In the genomic region with DNA sequence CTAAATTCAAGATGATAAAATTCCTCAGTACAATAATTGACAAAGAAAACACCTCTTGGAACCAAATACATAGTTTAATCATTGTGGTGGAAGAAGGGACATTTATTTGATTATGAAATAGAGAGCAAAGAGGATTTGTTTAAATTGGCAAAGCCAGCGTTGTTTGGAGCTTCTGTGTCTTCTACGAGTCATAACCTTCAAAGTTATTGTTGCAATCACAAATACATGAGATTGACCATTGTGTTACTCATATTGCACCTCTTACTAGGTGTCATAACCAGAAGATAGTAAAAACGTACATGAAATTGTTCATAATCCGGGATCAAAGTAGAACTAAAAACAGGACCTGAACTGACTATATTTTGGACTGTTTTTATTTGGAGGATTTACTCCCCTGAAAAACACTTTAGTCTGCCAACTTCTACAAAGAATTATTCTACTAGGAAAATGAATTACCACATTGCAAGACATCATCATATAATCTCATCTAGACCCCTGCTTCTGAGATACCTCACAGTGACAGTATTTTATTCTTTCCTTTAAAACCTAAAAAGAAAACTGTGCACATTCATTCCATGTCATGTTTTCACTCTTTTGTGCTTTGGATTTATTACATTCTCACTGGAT, we compare ENCODE assay signal across 3 cellular contexts.
TF ChIP-seq lines count a peak whose summit lies in the region.

No MANE protein-coding gene starts in this region.

TF ChIP-seq in SK-N-SH treated with all-trans-retinoic acid at 6 μM for 48 hours, 23 proteins besides CTCF, POLR2A, EP300 and RAD21 (continued from another document):
- TF ChIP-seq, protein P1, sequence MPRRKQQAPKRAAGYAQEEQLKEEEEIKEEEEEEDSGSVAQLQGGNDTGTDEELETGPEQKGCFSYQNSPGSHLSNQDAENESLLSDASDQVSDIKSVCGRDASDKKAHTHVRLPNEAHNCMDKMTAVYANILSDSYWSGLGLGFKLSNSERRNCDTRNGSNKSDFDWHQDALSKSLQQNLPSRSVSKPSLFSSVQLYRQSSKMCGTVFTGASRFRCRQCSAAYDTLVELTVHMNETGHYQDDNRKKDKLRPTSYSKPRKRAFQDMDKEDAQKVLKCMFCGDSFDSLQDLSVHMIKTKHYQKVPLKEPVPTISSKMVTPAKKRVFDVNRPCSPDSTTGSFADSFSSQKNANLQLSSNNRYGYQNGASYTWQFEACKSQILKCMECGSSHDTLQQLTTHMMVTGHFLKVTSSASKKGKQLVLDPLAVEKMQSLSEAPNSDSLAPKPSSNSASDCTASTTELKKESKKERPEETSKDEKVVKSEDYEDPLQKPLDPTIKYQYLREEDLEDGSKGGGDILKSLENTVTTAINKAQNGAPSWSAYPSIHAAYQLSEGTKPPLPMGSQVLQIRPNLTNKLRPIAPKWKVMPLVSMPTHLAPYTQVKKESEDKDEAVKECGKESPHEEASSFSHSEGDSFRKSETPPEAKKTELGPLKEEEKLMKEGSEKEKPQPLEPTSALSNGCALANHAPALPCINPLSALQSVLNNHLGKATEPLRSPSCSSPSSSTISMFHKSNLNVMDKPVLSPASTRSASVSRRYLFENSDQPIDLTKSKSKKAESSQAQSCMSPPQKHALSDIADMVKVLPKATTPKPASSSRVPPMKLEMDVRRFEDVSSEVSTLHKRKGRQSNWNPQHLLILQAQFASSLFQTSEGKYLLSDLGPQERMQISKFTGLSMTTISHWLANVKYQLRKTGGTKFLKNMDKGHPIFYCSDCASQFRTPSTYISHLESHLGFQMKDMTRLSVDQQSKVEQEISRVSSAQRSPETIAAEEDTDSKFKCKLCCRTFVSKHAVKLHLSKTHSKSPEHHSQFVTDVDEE (CRISPR knock-in tag; IDR thresholded peaks at IDR 0.05): no peak
- TF ChIP-seq ISL1 (CRISPR knock-in tag; IDR thresholded peaks at IDR 0.05): peak; percentile 46

TF ChIP-seq in SK-N-SH, 30 proteins besides CTCF, POLR2A, EP300 and RAD21 (continued from another document):
- TF ChIP-seq, protein P2, sequence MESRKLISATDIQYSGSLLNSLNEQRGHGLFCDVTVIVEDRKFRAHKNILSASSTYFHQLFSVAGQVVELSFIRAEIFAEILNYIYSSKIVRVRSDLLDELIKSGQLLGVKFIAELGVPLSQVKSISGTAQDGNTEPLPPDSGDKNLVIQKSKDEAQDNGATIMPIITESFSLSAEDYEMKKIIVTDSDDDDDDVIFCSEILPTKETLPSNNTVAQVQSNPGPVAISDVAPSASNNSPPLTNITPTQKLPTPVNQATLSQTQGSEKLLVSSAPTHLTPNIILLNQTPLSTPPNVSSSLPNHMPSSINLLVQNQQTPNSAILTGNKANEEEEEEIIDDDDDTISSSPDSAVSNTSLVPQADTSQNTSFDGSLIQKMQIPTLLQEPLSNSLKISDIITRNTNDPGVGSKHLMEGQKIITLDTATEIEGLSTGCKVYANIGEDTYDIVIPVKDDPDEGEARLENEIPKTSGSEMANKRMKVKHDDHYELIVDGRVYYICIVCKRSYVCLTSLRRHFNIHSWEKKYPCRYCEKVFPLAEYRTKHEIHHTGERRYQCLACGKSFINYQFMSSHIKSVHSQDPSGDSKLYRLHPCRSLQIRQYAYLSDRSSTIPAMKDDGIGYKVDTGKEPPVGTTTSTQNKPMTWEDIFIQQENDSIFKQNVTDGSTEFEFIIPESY (IDR thresholded peaks at IDR 0.05; ENCODE audit: borderline replicate concordance, low read depth): no peak
- TF ChIP-seq, protein P3, sequence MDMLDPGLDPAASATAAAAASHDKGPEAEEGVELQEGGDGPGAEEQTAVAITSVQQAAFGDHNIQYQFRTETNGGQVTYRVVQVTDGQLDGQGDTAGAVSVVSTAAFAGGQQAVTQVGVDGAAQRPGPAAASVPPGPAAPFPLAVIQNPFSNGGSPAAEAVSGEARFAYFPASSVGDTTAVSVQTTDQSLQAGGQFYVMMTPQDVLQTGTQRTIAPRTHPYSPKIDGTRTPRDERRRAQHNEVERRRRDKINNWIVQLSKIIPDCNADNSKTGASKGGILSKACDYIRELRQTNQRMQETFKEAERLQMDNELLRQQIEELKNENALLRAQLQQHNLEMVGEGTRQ (IDR thresholded peaks at IDR 0.05; ENCODE audit: borderline replicate concordance, low read depth, low read length): no peak
- TF ChIP-seq NFIC (IDR thresholded peaks at IDR 0.05; ENCODE audit: borderline replicate concordance) (no peak), ELF1 (IDR thresholded peaks at IDR 0.05) (no peak), FOXJ3 (CRISPR knock-in tag; IDR thresholded peaks at IDR 0.05) (no peak)
TF ChIP-seq in SK-N-SH: peak in this region for 0.

TF ChIP-seq in GM12878, 131 proteins besides CTCF, POLR2A, EP300 and RAD21 (continued from another document):
- TF ChIP-seq JUNB (IDR thresholded peaks at IDR 0.05) (peak; percentile 84), IKZF1 (conservative IDR thresholded peaks at IDR 0.05) (no peak), CREM (IDR thresholded peaks at IDR 0.05; ENCODE audit: low read depth) (0 out of 2 replicates have a peak, but pooled peaks have one; percentile 16)
TF ChIP-seq in GM12878: peak in this region for 5.
